33 cellular contexts compared by ENCODE assay signal in genomic region chr3:18634451-18634850, GRCh38.
"Had no signal": no experiment of that assay in that cellular context is flagged by ENCODE, and none has a peak within 500 bp of the region (broad histone marks: within the 10 kb centered on the region; RNA-seq: fewer than 3 reads in every experiment).

No MANE protein-coding gene starts in this region.

- H3K4me3 ChIP-seq: body of pancreas, breast epithelium, SJCRH30, SK-N-MC had no signal

- H3K9me3 ChIP-seq: body of pancreas, breast epithelium, SJCRH30 had no signal

- H3K27ac ChIP-seq: body of pancreas, breast epithelium, KMS-11, SJCRH30, SK-N-MC had no signal

- H3K36me3 Mint-ChIP-seq: activated naive CD8-positive, alpha-beta T cell treated with anti-CD3 and anti-CD28 coated beads for 36 hours had no signal

- H3K4me1 Mint-ChIP-seq: activated B cell treated with CpG ODN at 0.5 μM for 24 hours; activated naive CD8-positive, alpha-beta T cell treated with anti-CD3 and anti-CD28 coated beads for 36 hours; activated T-helper 17 cell treated with anti-CD3 and anti-CD28 coated beads, Interleukin-2, amount 50 U/mL, for 72 hours had no signal

- H3K27me3 Mint-ChIP-seq: activated B cell treated with CpG ODN at 0.5 μM for 24 hours; activated CD4-positive, alpha-beta memory T cell treated with anti-CD3 and anti-CD28 coated beads, Interleukin-2, amount 10 ng/mL, durations not matched to agents 7 days and 5 days; activated CD8-positive, alpha-beta memory T cell treated with anti-CD3 and anti-CD28 coated beads, Interleukin-2, amount 10 ng/mL, durations not matched to agents 7 days and 5 days; activated naive CD8-positive, alpha-beta T cell treated with anti-CD3 and anti-CD28 coated beads for 36 hours; activated T-helper 17 cell treated with anti-CD3 and anti-CD28 coated beads, Interleukin-2, amount 50 U/mL, for 72 hours had no signal

- H3K36me3 ChIP-seq: breast epithelium, SJCRH30 had no signal

- H3K27ac Mint-ChIP-seq: activated B cell treated with CpG ODN at 0.5 μM for 24 hours; activated CD4-positive, alpha-beta memory T cell treated with anti-CD3 and anti-CD28 coated beads, Interleukin-2, amount 10 ng/mL, durations not matched to agents 7 days and 5 days; activated CD8-positive, alpha-beta memory T cell treated with anti-CD3 and anti-CD28 coated beads, Interleukin-2, amount 10 ng/mL, durations not matched to agents 7 days and 5 days; activated naive CD8-positive, alpha-beta T cell treated with anti-CD3 and anti-CD28 coated beads for 36 hours; activated T-cell treated with anti-CD3 and anti-CD28 coated beads, Interleukin-2, amount 50 U/mL, for 72 hours had no signal

- H3K4me3 Mint-ChIP-seq: activated B cell treated with CpG ODN at 0.5 μM for 24 hours; activated CD4-positive, alpha-beta memory T cell treated with anti-CD3 and anti-CD28 coated beads, Interleukin-2, amount 10 ng/mL, durations not matched to agents 7 days and 5 days; activated CD8-positive, alpha-beta memory T cell treated with anti-CD3 and anti-CD28 coated beads, Interleukin-2, amount 10 ng/mL, durations not matched to agents 7 days and 5 days; activated naive CD8-positive, alpha-beta T cell treated with anti-CD3 and anti-CD28 coated beads for 36 hours; activated T-cell treated with anti-CD3 and anti-CD28 coated beads, Interleukin-2, amount 50 U/mL, for 72 hours; activated T-helper 17 cell treated with anti-CD3 and anti-CD28 coated beads, Interleukin-2, amount 50 U/mL, for 72 hours had no signal

- H3K4me2 ChIP-seq: KMS-11 had no signal

- H3K27me3 ChIP-seq: body of pancreas, breast epithelium, SJCRH30 had no signal

- ATAC-seq: activated CD8-positive, alpha-beta memory T cell treated with anti-CD3 and anti-CD28 coated beads, Interleukin-2, amount 10 ng/mL, durations not matched to agents 7 days and 5 days; activated T-cell treated with anti-CD3 and anti-CD28 coated beads, Interleukin-2, amount 50 U/mL, for 72 hours; activated T-helper 17 cell treated with anti-CD3 and anti-CD28 coated beads, Interleukin-2, amount 50 U/mL, for 72 hours; body of pancreas; Panc1 had no signal

- DNase-seq: activated B cell treated with CpG ODN at 0.5 μM for 24 hours; activated CD4-positive, alpha-beta memory T cell treated with anti-CD3 and anti-CD28 coated beads, Interleukin-2, amount 10 ng/mL, durations not matched to agents 7 days and 5 days; activated CD4-positive, alpha-beta T cell treated with anti-CD3 and anti-CD28 coated beads for 4 hours; activated CD4-positive, alpha-beta T cell treated with anti-CD3 and anti-CD28 coated beads, Interleukin-2, amount 50 U/mL, for 1 hour; activated CD4-positive, CD25-positive, alpha-beta regulatory T cell treated with anti-CD3 and anti-CD28 coated beads, Interleukin-2, amount 50 U/mL, for 72 hours; activated CD8-positive, alpha-beta memory T cell treated with anti-CD3 and anti-CD28 coated beads for 24 hours; activated CD8-positive, alpha-beta memory T cell treated with anti-CD3 and anti-CD28 coated beads, Interleukin-2, amount 10 ng/mL, durations not matched to agents 7 days and 5 days; activated CD8-positive, alpha-beta memory T cell treated with anti-CD3 and anti-CD28 coated beads, Interleukin-2, amount 50 U/mL, for 48 hours; activated effector memory CD4-positive, alpha-beta T cell treated with anti-CD3 and anti-CD28 coated beads, Interleukin-2, amount 50 U/mL, for 16 hours; activated naive CD4-positive, alpha-beta T cell; activated naive CD4-positive, alpha-beta T cell treated with anti-CD3 and anti-CD28 coated beads, Interleukin-2, amount 50 U/mL, for 16 hours; activated naive CD8-positive, alpha-beta T cell treated with anti-CD3 and anti-CD28 coated beads for 36 hours; activated T-cell treated with anti-CD3 and anti-CD28 coated beads, Interleukin-2, amount 50 U/mL, for 72 hours; amygdala; body of pancreas; MM.1S; MV-4-11; NCI-H1092; NCI-H1436 treated with DMSO at 0.1 percent for 48 hours; NCI-H1694 treated with DMSO at 0.1 percent for 48 hours; NCI-H2029; NCI-H345; NCI-H524 treated with DMSO at 0.1 percent for 48 hours; NCI-H748 treated with DMSO at 0.1 percent for 48 hours; NK-92 treated with Interleukin-12 subunit alpha and Interleukin-12 subunit beta, amount 100 ng/mL, for 24 hours; SHP77; SJCRH30; T1000 had no signal

- H3K4me1 ChIP-seq: breast epithelium, SJCRH30 had no signal
